22 cellular contexts compared by ENCODE assay signal in the genomic region with DNA sequence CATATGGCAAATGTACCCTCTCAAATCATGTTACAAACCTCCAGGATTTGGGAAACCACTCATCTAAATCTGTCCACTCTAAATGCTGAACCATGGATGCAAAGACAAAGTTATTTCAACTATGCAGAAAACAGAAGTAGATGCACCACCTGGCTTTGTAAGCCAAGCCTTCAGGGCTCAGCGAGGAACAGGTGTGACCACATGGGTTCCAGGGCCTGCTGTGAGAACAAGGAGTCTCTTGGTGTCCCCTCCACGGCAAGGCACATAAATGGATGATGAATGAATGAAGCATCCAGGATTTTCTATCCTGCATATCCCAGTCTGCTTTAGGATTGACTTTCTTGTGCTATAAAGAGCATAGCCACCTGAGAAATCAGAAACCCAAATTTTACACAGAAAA.
"Had no signal": no experiment of that assay in that cellular context is flagged by ENCODE, and none has a peak within 500 bp of the region (broad histone marks: within the 10 kb centered on the region; RNA-seq: fewer than 3 reads in every experiment).

No MANE protein-coding gene starts in this region.

- H3K27ac ChIP-seq: coronary artery, dorsolateral prefrontal cortex, esophagus muscularis mucosa, foreskin keratinocyte, gastroesophageal sphincter, heart left ventricle, hepatocyte, left lung, lower lobe of right lung had no signal

- DNase-seq: dermis blood vessel endothelial cell; dorsolateral prefrontal cortex; effector CD4-positive, alpha-beta T cell; effector memory CD4-positive, alpha-beta T cell; foreskin keratinocyte; heart left ventricle; hypothalamus; immature natural killer cell; islet precursor cell; kidney; kidney glomerular epithelial cell; left colon; left lung; left ventricle myocardium superior; lower lobe of right lung; mesenchymal stem cell; mucosa of descending colon; naive B cell had no signal

- H3K4me1 ChIP-seq: esophagus muscularis mucosa, foreskin keratinocyte, gastroesophageal sphincter, left lung, lower lobe of right lung had no signal

- H3K27me3 ChIP-seq: dorsolateral prefrontal cortex, esophagus muscularis mucosa, foreskin keratinocyte, gastroesophageal sphincter, heart left ventricle, hepatocyte, left lung had no signal

- ATAC-seq: foreskin keratinocyte, gastroesophageal sphincter, heart left ventricle, left colon, left lung, left ventricle myocardium superior, lower lobe of right lung, mucosa of descending colon had no signal

- H3K9me3 ChIP-seq: gastroesophageal sphincter, lower lobe of right lung, mucosa of descending colon had no signal

- H3K4me3 ChIP-seq: coronary artery, dorsolateral prefrontal cortex, esophagus muscularis mucosa, gastroesophageal sphincter, heart left ventricle, hepatocyte, left lung, lower lobe of right lung, mucosa of descending colon had no signal

- H3K36me3 ChIP-seq: left lung, lower lobe of right lung had no signal
